1 cellular context compared by ENCODE assay signal in the genomic region with DNA sequence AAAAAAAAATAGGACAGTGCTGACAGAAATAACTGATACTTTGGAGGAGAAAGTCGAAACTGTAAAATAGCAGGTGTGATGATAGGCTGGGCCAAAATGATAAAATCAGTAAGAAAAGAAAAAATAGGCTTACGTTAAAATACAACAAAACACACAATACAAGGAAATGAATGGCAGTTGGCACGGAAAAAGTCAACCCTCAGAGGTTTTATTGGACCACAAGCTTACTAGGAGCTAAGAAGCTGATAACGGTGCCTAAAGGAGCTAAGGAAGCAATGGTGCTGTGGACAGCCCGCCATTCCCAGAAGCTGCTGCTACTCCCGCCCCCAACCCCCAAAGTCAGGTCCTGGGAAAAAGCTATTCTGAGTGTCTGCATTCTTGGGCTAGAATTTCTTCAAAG.
TF ChIP-seq lines count a peak whose summit lies in the region.

No MANE protein-coding gene starts in this region.

TF ChIP-seq in GM23338, 12 proteins besides CTCF, POLR2A, EP300 and RAD21 (continued from another document):
- TF ChIP-seq, protein P1, sequence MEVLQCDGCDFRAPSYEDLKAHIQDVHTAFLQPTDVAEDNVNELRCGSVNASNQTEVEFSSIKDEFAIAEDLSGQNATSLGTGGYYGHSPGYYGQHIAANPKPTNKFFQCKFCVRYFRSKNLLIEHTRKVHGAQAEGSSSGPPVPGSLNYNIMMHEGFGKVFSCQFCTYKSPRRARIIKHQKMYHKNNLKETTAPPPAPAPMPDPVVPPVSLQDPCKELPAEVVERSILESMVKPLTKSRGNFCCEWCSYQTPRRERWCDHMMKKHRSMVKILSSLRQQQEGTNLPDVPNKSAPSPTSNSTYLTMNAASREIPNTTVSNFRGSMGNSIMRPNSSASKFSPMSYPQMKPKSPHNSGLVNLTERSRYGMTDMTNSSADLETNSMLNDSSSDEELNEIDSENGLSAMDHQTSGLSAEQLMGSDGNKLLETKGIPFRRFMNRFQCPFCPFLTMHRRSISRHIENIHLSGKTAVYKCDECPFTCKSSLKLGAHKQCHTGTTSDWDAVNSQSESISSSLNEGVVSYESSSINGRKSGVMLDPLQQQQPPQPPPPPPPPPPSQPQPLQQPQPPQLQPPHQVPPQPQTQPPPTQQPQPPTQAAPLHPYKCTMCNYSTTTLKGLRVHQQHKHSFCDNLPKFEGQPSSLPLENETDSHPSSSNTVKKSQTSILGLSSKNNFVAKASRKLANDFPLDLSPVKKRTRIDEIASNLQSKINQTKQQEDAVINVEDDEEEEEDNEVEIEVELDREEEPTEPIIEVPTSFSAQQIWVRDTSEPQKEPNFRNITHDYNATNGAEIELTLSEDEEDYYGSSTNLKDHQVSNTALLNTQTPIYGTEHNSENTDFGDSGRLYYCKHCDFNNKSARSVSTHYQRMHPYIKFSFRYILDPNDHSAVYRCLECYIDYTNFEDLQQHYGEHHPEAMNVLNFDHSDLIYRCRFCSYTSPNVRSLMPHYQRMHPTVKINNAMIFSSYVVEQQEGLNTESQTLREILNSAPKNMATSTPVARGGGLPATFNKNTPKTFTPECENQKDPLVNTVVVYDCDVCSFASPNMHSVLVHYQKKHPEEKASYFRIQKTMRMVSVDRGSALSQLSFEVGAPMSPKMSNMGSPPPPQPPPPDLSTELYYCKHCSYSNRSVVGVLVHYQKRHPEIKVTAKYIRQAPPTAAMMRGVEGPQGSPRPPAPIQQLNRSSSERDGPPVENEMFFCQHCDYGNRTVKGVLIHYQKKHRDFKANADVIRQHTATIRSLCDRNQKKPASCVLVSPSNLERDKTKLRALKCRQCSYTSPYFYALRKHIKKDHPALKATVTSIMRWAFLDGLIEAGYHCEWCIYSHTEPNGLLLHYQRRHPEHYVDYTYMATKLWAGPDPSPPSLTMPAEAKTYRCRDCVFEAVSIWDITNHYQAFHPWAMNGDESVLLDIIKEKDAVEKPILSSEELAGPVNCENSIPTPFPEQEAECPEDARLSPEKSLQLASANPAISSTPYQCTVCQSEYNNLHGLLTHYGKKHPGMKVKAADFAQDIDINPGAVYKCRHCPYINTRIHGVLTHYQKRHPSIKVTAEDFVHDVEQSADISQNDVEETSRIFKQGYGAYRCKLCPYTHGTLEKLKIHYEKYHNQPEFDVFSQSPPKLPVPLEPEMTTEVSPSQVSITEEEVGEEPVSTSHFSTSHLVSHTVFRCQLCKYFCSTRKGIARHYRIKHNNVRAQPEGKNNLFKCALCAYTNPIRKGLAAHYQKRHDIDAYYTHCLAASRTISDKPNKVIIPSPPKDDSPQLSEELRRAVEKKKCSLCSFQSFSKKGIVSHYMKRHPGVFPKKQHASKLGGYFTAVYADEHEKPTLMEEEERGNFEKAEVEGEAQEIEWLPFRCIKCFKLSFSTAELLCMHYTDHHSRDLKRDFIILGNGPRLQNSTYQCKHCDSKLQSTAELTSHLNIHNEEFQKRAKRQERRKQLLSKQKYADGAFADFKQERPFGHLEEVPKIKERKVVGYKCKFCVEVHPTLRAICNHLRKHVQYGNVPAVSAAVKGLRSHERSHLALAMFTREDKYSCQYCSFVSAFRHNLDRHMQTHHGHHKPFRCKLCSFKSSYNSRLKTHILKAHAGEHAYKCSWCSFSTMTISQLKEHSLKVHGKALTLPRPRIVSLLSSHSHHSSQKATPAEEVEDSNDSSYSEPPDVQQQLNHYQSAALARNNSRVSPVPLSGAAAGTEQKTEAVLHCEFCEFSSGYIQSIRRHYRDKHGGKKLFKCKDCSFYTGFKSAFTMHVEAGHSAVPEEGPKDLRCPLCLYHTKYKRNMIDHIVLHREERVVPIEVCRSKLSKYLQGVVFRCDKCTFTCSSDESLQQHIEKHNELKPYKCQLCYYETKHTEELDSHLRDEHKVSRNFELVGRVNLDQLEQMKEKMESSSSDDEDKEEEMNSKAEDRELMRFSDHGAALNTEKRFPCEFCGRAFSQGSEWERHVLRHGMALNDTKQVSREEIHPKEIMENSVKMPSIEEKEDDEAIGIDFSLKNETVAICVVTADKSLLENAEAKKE (CRISPR knock-in tag; IDR thresholded peaks at IDR 0.05): no peak
- TF ChIP-seq NANOG (IDR thresholded peaks at IDR 0.05; ENCODE audit: borderline replicate concordance) (no peak), EZH2 (IDR thresholded peaks at IDR 0.05; ENCODE audit: low read depth, unreplicated experiment) (no peak), STAT1 (IDR thresholded peaks at IDR 0.05; ENCODE audit: unreplicated experiment) (no peak)
